19 cellular contexts compared by ENCODE assay signal in the genomic region with DNA sequence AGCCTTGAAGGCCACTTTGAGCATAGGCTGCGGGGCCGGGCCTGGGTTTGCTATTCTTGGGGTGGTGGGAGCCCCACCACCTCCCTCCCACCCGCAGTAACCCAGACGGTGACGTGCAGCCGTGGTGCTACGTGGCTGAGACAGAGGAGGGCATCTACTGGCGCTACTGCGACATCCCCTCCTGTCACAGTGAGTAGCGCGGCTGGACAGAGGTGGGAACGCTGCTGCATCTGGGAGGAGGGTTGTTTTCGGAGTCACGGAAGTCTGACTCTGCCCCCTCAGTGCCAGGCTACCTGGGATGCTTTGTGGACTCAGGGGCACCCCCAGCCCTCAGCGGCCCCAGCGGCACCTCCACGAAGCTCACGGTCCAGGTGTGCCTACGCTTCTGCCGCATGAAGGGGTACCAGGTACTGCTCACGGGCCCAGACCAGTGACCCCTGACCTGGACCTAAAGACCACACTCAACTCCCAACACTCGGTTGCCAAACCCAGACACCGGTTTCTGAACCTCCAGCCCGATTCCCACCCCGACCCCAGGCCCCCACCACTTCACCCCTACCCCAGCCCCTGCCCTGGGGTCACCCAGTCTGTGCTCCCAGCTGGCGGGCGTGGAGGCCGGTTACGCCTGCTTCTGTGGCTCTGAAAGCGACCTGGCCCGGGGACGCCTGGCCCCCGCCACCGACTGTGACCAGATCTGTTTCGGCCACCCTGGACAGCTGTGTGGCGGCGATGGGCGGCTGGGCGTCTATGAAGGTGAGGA. TPM values are rescaled to one million over a fixed set of nuclear protein-coding genes. Genes with fewer than 3 reads are reported as not detected.
DNase-seq lines count a peak whose midpoint lies in the region; ATAC-seq and TF ChIP-seq lines count a peak whose summit lies in the region.
"Had no signal": no experiment of that assay in that cellular context is flagged by ENCODE, and none has a peak within 500 bp of the region (broad histone marks: within the 10 kb centered on the region; RNA-seq: fewer than 3 reads in every experiment).

No MANE protein-coding gene starts in this region.

- DNase-seq in left ventricle myocardium superior (peak; percentile 22), left cardiac atrium (no peak), T-cell (no peak), NCI-H2171 treated with DMSO at 0.1 percent for 48 hours (lab: John Stamatoyannopoulos, UW) (no peak), NCI-H526 (lab: John Stamatoyannopoulos, UW) (no peak), NCI-H748 (lab: John Stamatoyannopoulos, UW; ENCODE audit: unreplicated experiment) (no peak)
- no peak for DNase-seq in naive thymus-derived CD8-positive, alpha-beta T cell
- DNase-seq in activated CD8-positive, alpha-beta T cell treated with anti-CD3 and anti-CD28 coated beads for 36 hours, result no peak
- DNase-seq: Caco-2; caudate nucleus; effector memory CD4-positive, alpha-beta T cell; NCI-H146 had no signal

- peak overlapping the region in 2 of 3 donors; percentile 47 to 86 for H3K4me3 Mint-ChIP-seq in T-cell
- peak overlapping the region in 6 of 10 donors; percentile 4 to 85 (median 61) for H3K4me3 Mint-ChIP-seq in naive thymus-derived CD8-positive, alpha-beta T cell
- no peak overlapping the region for H3K4me3 Mint-ChIP-seq in activated CD8-positive, alpha-beta T cell treated with anti-CD3 and anti-CD28 coated beads for 36 hours
- H3K4me3 Mint-ChIP-seq: stimulated activated naive CD8-positive, alpha-beta T cell treated with anti-CD3 and anti-CD28 coated beads, Interleukin-15, Interleukin-2, amounts not matched to agents 100 ng/mL and 50 ng/mL, for 24 hours had no signal

- no peak overlapping the region for H3K27ac Mint-ChIP-seq in T-cell
- no peak overlapping the region for H3K27ac Mint-ChIP-seq in naive thymus-derived CD8-positive, alpha-beta T cell
- no peak overlapping the region for H3K27ac Mint-ChIP-seq in activated CD8-positive, alpha-beta T cell treated with anti-CD3 and anti-CD28 coated beads for 36 hours
- H3K27ac Mint-ChIP-seq: stimulated activated naive CD8-positive, alpha-beta T cell treated with anti-CD3 and anti-CD28 coated beads, Interleukin-15, Interleukin-2, amounts not matched to agents 100 ng/mL and 50 ng/mL, for 24 hours had no signal

- no peaks in the 10 kb centered on the region for H3K9me3 Mint-ChIP-seq in T-cell
- H3K9me3 Mint-ChIP-seq in naive thymus-derived CD8-positive, alpha-beta T cell, result peaks cover 0 to 4% (median 0%) of the 10 kb centered on the region in 9 donors
- no peaks in the 10 kb centered on the region for H3K9me3 Mint-ChIP-seq in activated CD8-positive, alpha-beta T cell treated with anti-CD3 and anti-CD28 coated beads for 36 hours
- H3K9me3 Mint-ChIP-seq: stimulated activated naive CD8-positive, alpha-beta T cell treated with anti-CD3 and anti-CD28 coated beads, Interleukin-15, Interleukin-2, amounts not matched to agents 100 ng/mL and 50 ng/mL, for 24 hours had no signal

- CTCF ChIA-PET in T-cell (lab: Charles Lee), result no interaction called here
- CTCF ChIA-PET in activated CD8-positive, alpha-beta T cell treated with anti-CD3 and anti-CD28 coated beads for 36 hours (lab: Charles Lee), result interaction anchor here (0.9 to 1.3 kb wide), 3 partner anchors 28 to 62 kb away, joined by 3 to 4 read pairs (median 3); no protein-coding TSS in a partner anchor

- intact Hi-C loops in left ventricle myocardium superior (cut with micrococcal nuclease), result no loop called here
- intact Hi-C loops in left cardiac atrium (cut with DNase I), result no loop called here
- intact Hi-C loops in activated CD8-positive, alpha-beta T cell treated with anti-CD3 and anti-CD28 coated beads for 36 hours (cut with micrococcal nuclease), result no loop called here

- ATAC-seq in left ventricle myocardium superior (no peak), left cardiac atrium (no peak), T-cell (replicated peaks in 1 of 4) (no peak)
- ATAC-seq in naive thymus-derived CD8-positive, alpha-beta T cell, result no peak
- ATAC-seq in activated CD8-positive, alpha-beta T cell treated with anti-CD3 and anti-CD28 coated beads for 36 hours, result no peak
- ATAC-seq: left lung had no signal

- no peaks in the 10 kb centered on the region for H3K36me3 Mint-ChIP-seq in T-cell
- H3K36me3 Mint-ChIP-seq in naive thymus-derived CD8-positive, alpha-beta T cell, result no peaks in the 10 kb centered on the region
- peaks cover 7% of the 10 kb centered on the region for H3K36me3 Mint-ChIP-seq in activated CD8-positive, alpha-beta T cell treated with anti-CD3 and anti-CD28 coated beads for 36 hours (ENCODE audit: low read depth)

- no peak for TF ChIP-seq CTCF in activated CD8-positive, alpha-beta T cell treated with anti-CD3 and anti-CD28 coated beads for 36 hours (IDR thresholded peaks at IDR 0.05)

- POLR2A ChIA-PET in T-cell (lab: Charles Lee), result interaction anchor here in 1 of 2 donors (0.7 kb wide), 1 partner anchor 78 kb away, joined by 3 read pairs; no protein-coding TSS in a partner anchor
- POLR2A ChIA-PET in naive thymus-derived CD8-positive, alpha-beta T cell (lab: Charles Lee), result interaction anchor here (0.6 to 2.4 kb wide), 4 partner anchors 14 to 65 kb away, joined by 3 to 14 read pairs (median 8); a partner anchor contains a TSS
- POLR2A ChIA-PET in activated CD8-positive, alpha-beta T cell treated with anti-CD3 and anti-CD28 coated beads for 36 hours (lab: Charles Lee), result interaction anchor here (1.8 to 2.0 kb wide), 2 partner anchors 11 to 15 kb away, joined by 4 to 8 read pairs; a partner anchor contains a TSS

- peaks cover 19 to 42% (median 26%) of the 10 kb centered on the region in 3 donors for H3K4me1 Mint-ChIP-seq in T-cell
- H3K4me1 Mint-ChIP-seq in naive thymus-derived CD8-positive, alpha-beta T cell, result peaks cover 13 to 45% (median 43%) of the 10 kb centered on the region in 4 donors
- H3K4me1 Mint-ChIP-seq in activated CD8-positive, alpha-beta T cell treated with anti-CD3 and anti-CD28 coated beads for 36 hours (ENCODE audit: low read depth), result peaks cover 35% of the 10 kb centered on the region

- peaks cover 16 to 43% of the 10 kb centered on the region in 2 donors for H3K27me3 Mint-ChIP-seq in T-cell
- peaks cover 3 to 55% (median 24%) of the 10 kb centered on the region in 5 donors for H3K27me3 Mint-ChIP-seq in naive thymus-derived CD8-positive, alpha-beta T cell
- peaks cover 32% of the 10 kb centered on the region for H3K27me3 Mint-ChIP-seq in activated CD8-positive, alpha-beta T cell treated with anti-CD3 and anti-CD28 coated beads for 36 hours

RNA-seq across cellular contexts. Expression of a gene that starts 2.1 kb away (rescaled TPM):
- total RNA-seq in left ventricle myocardium superior, result not detected
- not detected for total RNA-seq in left cardiac atrium
- total RNA-seq in T-cell, result under 1 TPM in 1 of 5 donors, not detected in 4; 0.15 TPM
- not detected for total RNA-seq in naive thymus-derived CD8-positive, alpha-beta T cell
- polyA plus RNA-seq in naive thymus-derived CD8-positive, alpha-beta T cell, result not detected
- under 1 TPM in 1 of 2 experiments, not detected in 1; 0.22 TPM for total RNA-seq in activated CD8-positive, alpha-beta T cell treated with anti-CD3 and anti-CD28 coated beads for 36 hours
- total RNA-seq: GM23248, left lung, vagina had no signal
- polyA plus RNA-seq: GM23248 had no signal

RNA-seq across cellular contexts. Expression of a gene that starts 2.9 kb away (rescaled TPM):
- total RNA-seq in left ventricle myocardium superior, result 7.9 TPM
- total RNA-seq in left cardiac atrium, result 10 to 100 TPM in 1 of 2 donors, 1 to 10 TPM in 1; 5.8 to 10.1 TPM
- 1 to 10 TPM; 1.9 to 3.3 (median 3.1) TPM for total RNA-seq in T-cell
- total RNA-seq in naive thymus-derived CD8-positive, alpha-beta T cell, result under 1 TPM; 0.27 to 0.60 TPM
- under 1 TPM in 2 of 3 donors, not detected in 1; 0.28 to 0.79 TPM for polyA plus RNA-seq in naive thymus-derived CD8-positive, alpha-beta T cell
- 10 to 100 TPM; 29.4 to 30.4 TPM for total RNA-seq in activated CD8-positive, alpha-beta T cell treated with anti-CD3 and anti-CD28 coated beads for 36 hours

RNA-seq across cellular contexts. Expression of a gene that starts 14.0 kb away (rescaled TPM):
- total RNA-seq in left ventricle myocardium superior (0.55 TPM), left cardiac atrium (1 to 10 TPM in 1 of 2 donors, under 1 TPM in 1; 0.97 to 2.9 TPM), T-cell (1 to 10 TPM; 1.3 to 3.1 (median 1.7) TPM)
- total RNA-seq in naive thymus-derived CD8-positive, alpha-beta T cell, result not detected
- polyA plus RNA-seq in naive thymus-derived CD8-positive, alpha-beta T cell, result under 1 TPM in 1 of 3 donors, not detected in 2; 0.37 TPM
- 100 to 1,000 TPM; 121 to 123 TPM for total RNA-seq in activated CD8-positive, alpha-beta T cell treated with anti-CD3 and anti-CD28 coated beads for 36 hours

RNA-seq across cellular contexts. Expression of a gene that starts 46.5 kb away (rescaled TPM):
- total RNA-seq in left ventricle myocardium superior (1.2 TPM), left cardiac atrium (under 1 TPM; 0.24 TPM), T-cell (under 1 TPM in 1 of 5 donors, not detected in 4; 0.16 TPM)
- total RNA-seq in naive thymus-derived CD8-positive, alpha-beta T cell, result not detected
- not detected for polyA plus RNA-seq in naive thymus-derived CD8-positive, alpha-beta T cell
- not detected for total RNA-seq in activated CD8-positive, alpha-beta T cell treated with anti-CD3 and anti-CD28 coated beads for 36 hours
- total RNA-seq: GM23248, LHCN-M2, SK-MEL-5, vagina had no signal
- polyA plus RNA-seq: AG04450 had no signal

RNA-seq across cellular contexts. Expression of a gene that starts 51.8 kb away (rescaled TPM):
- total RNA-seq in left ventricle myocardium superior, result not detected
- not detected for total RNA-seq in left cardiac atrium
- total RNA-seq in T-cell, result 1 to 10 TPM in 1 of 5 donors, under 1 TPM in 2, not detected in 2; 0.30 to 1.1 (median 0.85) TPM
- total RNA-seq in naive thymus-derived CD8-positive, alpha-beta T cell, result not detected
- polyA plus RNA-seq in naive thymus-derived CD8-positive, alpha-beta T cell, result not detected
- not detected for total RNA-seq in activated CD8-positive, alpha-beta T cell treated with anti-CD3 and anti-CD28 coated beads for 36 hours
- total RNA-seq: GM23248, SK-MEL-5, vagina had no signal

Comparison
In these comparisons a context has a peak if more than half of its experiments do, and no peak if none do; other contexts are left out.
1. RNA of a gene that starts 14.0 kb away (total RNA-seq): 121 to 123 TPM in activated CD8-positive, alpha-beta T cell treated with anti-CD3 and anti-CD28 coated beads for 36 hours; 0.97 to 2.9 TPM in left cardiac atrium, 1.3 to 3.1 TPM in T-cell, 0.55 TPM in left ventricle myocardium superior (single experiment) and not detected in naive thymus-derived CD8-positive, alpha-beta T cell; every median in the first group is over 10 times any median in the second.